ENCODE assay signal across 11 cellular contexts in the genomic region with DNA sequence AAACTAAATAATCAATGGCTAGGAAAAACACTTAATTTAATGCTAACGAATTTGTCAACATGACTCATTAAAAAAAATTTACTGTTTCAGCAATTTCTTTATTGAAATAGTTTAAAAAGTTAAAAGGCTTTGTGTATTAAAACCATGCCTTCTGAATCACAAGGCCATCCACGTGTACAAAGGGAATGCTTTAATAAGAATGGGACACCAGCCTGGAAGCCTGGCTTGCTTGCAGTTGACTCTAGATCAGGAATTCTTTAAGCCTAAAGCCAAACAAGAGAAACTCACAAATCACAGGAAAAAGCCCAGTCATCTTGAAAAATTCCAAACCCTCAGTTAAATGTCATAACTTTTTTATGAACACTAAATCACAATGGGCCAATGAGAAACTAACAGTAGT.
DNase-seq lines count a peak whose midpoint lies in the region; ATAC-seq and TF ChIP-seq lines count a peak whose summit lies in the region.
"Had no signal": no experiment of that assay in that cellular context is flagged by ENCODE, and none has a peak within 500 bp of the region (broad histone marks: within the 10 kb centered on the region; RNA-seq: fewer than 3 reads in every experiment).

No MANE protein-coding gene starts in this region.

- H3K27ac Mint-ChIP-seq in Calu3 (ENCODE audit: unreplicated experiment) = no peak overlapping the region
- H3K27ac Mint-ChIP-seq: activated T-helper 2 cell treated with anti-CD3 and anti-CD28 coated beads, Interferon-gamma antibody, Interleukin-2, Interleukin-4, amounts not matched to agents 10 μg/mL and 5 μg/mL and 100 μg/mL, durations not matched to agents 14 hours and 24 hours and 36 hours had no signal

- 46 to 60% methylated on average over 2 of the region's 2 CpGs for WGBS in heart right ventricle, 2 donors

- H3K9me3 ChIP-seq in adipocyte (ENCODE audit: control insufficient read depth, low read length) (no peaks in the 10 kb centered on the region), heart right ventricle (no peaks in the 10 kb centered on the region)

- peak overlapping the region in 2 of 10 donors; percentile 1 to 43 for H3K27ac ChIP-seq in heart right ventricle

- no peaks in the 10 kb centered on the region for H3K36me3 Mint-ChIP-seq in Calu3 (ENCODE audit: insufficient read depth, unreplicated experiment)

- DNase-seq in ELR (ENCODE audit: low read depth) = peak; percentile 55
- DNase-seq in adipocyte (ENCODE audit: low read depth) = peak; percentile 86
- DNase-seq in heart right ventricle = peak in 1 of 2 donors; percentile 21
- DNase-seq in pulmonary artery endothelial cell (ENCODE audit: low read depth, low spot score) = peak; percentile 0
- DNase-seq in Calu3 = no peak
- DNase-seq in NCI-H1436 (lab: John Stamatoyannopoulos, UW) = no peak
- no peak for DNase-seq in NCI-H2196 treated with DMSO at 0.1 percent for 48 hours (lab: John Stamatoyannopoulos, UW; ENCODE audit: unreplicated experiment)
- DNase-seq in NCI-H1417 treated with DMSO at 0.1 percent for 48 hours (lab: John Stamatoyannopoulos, UW) = no peak
- DNase-seq: kidney glomerular epithelial cell, MV-4-11 had no signal

- peak in 6 of 8 donors; percentile 47 to 71 (median 58) for ATAC-seq in heart right ventricle

- BruUV-seq in Calu3 (replicated peaks; lab: Mats Ljungman, UMichigan) = no TSS peak

- H3K27me3 Mint-ChIP-seq in Calu3 (ENCODE audit: unreplicated experiment) = no peaks in the 10 kb centered on the region

- CTCF ChIA-PET in Calu3 (lab: Charles Lee) = no interaction called here

- no peak for TF ChIP-seq CTCF in heart right ventricle (IDR thresholded peaks at IDR 0.05)
- no peak for TF ChIP-seq CTCF in Calu3 (IDR thresholded peaks at IDR 0.05; ENCODE audit: unreplicated experiment)

- H3K9ac ChIP-seq in adipocyte (ENCODE audit: low read length) = peak overlapping the region; percentile 39

- no peak overlapping the region for H3K4me3 Mint-ChIP-seq in Calu3 (ENCODE audit: low read depth, unreplicated experiment)

- peaks cover 2% of the 10 kb centered on the region for H3K4me1 Mint-ChIP-seq in Calu3 (ENCODE audit: low read depth, unreplicated experiment)

- H3K36me3 ChIP-seq in adipocyte (ENCODE audit: control insufficient read depth, insufficient read depth, low read length, severe bottlenecking) (peaks cover 52% of the 10 kb centered on the region), heart right ventricle (peaks cover 0 to 53% (median 10%) of the 10 kb centered on the region in 9 donors)

- no peaks in the 10 kb centered on the region for H3K27me3 ChIP-seq in adipocyte (replicated peaks; ENCODE audit: control insufficient read depth, insufficient read depth, low read length)
- H3K27me3 ChIP-seq in heart right ventricle = no peaks in the 10 kb centered on the region

- H3K4me1 ChIP-seq in adipocyte (ENCODE audit: control insufficient read depth, insufficient read depth, low read length) = peaks cover 30% of the 10 kb centered on the region
- peaks cover 0 to 18% (median 12%) of the 10 kb centered on the region in 9 donors for H3K4me1 ChIP-seq in heart right ventricle

- H3K9me3 Mint-ChIP-seq in Calu3 (ENCODE audit: low read depth, unreplicated experiment) = no peaks in the 10 kb centered on the region
- H3K9me3 Mint-ChIP-seq: activated T-helper 2 cell treated with anti-CD3 and anti-CD28 coated beads, Interferon-gamma antibody, Interleukin-2, Interleukin-4, amounts not matched to agents 10 μg/mL and 5 μg/mL and 100 μg/mL, durations not matched to agents 14 hours and 24 hours and 36 hours had no signal

- H3K4me3 ChIP-seq in adipocyte (ENCODE audit: low read length) (no peak overlapping the region), heart right ventricle (no peak overlapping the region)

- intact Hi-C loops in heart right ventricle (cut with DNase I) (loop anchor here in 3 of 10 donors (5.0 to 10.0 kb wide), 4 partner anchors 52 to 132 kb away; no protein-coding TSS in a partner anchor), Calu3 (cut with micrococcal nuclease; ENCODE audit: unreplicated experiment) (no loop called here)

Comparison
In these comparisons a context has a peak if more than half of its experiments do, and no peak if none do; other contexts are left out.
1. DNase-seq: peak in ELR (single experiment), adipocyte (single experiment) and pulmonary artery endothelial cell (single experiment); none in Calu3 (single experiment), NCI-H1436 (single experiment), NCI-H2196 treated with DMSO at 0.1 percent for 48 hours (single experiment) and NCI-H1417 treated with DMSO at 0.1 percent for 48 hours (single experiment).